In the genomic region with DNA sequence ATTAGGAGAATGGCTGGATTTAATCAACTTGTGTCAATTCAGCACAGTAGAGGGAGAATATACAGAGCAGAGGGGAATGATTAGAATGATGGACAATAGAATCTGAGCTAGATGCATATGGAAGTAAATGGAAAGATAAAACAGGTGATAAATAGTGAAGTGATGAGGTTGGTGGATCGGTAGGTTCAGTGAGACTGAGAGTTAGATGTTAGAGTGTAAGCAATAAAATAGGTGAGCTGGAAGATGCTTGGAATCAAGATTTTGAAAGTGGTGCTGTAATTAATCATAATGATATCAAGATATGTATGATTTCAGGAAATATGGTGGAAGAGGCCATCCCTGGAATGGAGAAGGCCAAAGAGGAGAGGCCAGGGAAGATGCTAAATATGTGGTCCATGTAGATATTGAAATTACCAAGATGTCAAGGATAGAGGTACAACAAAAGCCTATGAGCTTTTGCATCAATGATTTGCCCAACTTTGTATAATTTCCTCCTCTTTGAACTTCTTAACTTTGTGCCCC, we compare ENCODE assay signal across 16 cellular contexts. TPM values are rescaled to one million over a fixed set of nuclear protein-coding genes. Genes with fewer than 3 reads are reported as not detected.
A peak's percentile ranks its signal among the peaks of the same experiment; 100 is the strongest.
DNase-seq lines count a peak whose midpoint lies in the region; ATAC-seq, FAIRE-seq and TF ChIP-seq lines count a peak whose summit lies in the region.
"Had no signal": no experiment of that assay in that cellular context is flagged by ENCODE, and none has a peak within 500 bp of the region (broad histone marks: within the 10 kb centered on the region; RNA-seq: fewer than 3 reads in every experiment).

No MANE protein-coding gene starts in this region.

- peaks cover under 1 to 18% (median 9%) of the 10 kb centered on the region in 5 donors for H3K27me3 Mint-ChIP-seq in naive thymus-derived CD4-positive, alpha-beta T cell

- no peaks in the 10 kb centered on the region for H3K4me1 Mint-ChIP-seq in naive thymus-derived CD4-positive, alpha-beta T cell
- H3K4me1 Mint-ChIP-seq: CD4-positive, alpha-beta memory T cell had no signal

- POLR2A ChIA-PET in naive thymus-derived CD4-positive, alpha-beta T cell (lab: Charles Lee) = no interaction called here

- peaks cover 5% of the 10 kb centered on the region for H3K36me3 ChIP-seq in bronchial epithelial cell (ENCODE audit: control insufficient read depth, insufficient read depth, low read length)
- no peaks in the 10 kb centered on the region for H3K36me3 ChIP-seq in naive thymus-derived CD4-positive, alpha-beta T cell (ENCODE audit: control insufficient read depth in 2 of 3, insufficient read depth in 3 of 3, low read length in 3 of 3)
- H3K36me3 ChIP-seq: BE2C had no signal

- H3K27me3 ChIP-seq in bronchial epithelial cell (ENCODE audit: control insufficient read depth, insufficient read depth, low read length) = no peaks in the 10 kb centered on the region
- H3K27me3 ChIP-seq in naive thymus-derived CD4-positive, alpha-beta T cell (ENCODE audit: control insufficient read depth in 2 of 2, insufficient read depth in 2 of 2, low read length in 2 of 2) = no peaks in the 10 kb centered on the region
- H3K27me3 ChIP-seq: BE2C had no signal

- DNase-seq in EH (ENCODE audit: low read depth) (peak; percentile 2), bronchial epithelial cell (ENCODE audit: low read depth) (peak; percentile 61), fibroblast of peridontal ligament (ENCODE audit: extremely low read depth) (peak; percentile 9), mesenteric fat pad (ENCODE audit: low spot score) (no peak)
- DNase-seq in naive thymus-derived CD4-positive, alpha-beta T cell = no peak
- DNase-seq in activated CD4-positive, CD25-positive, alpha-beta regulatory T cell (lab: John Stamatoyannopoulos, UW) = no peak
- DNase-seq in activated effector memory CD4-positive, alpha-beta T cell treated with Interleukin-2 at 50 U/mL for 16 hours = no peak
- DNase-seq: BE2C; CD4-positive, alpha-beta memory T cell; DMS153; DMS79 treated with DMSO at 0.1 percent for 48 hours; GDM1; HCEC 1CT had no signal

- H3K4me3 ChIP-seq in bronchial epithelial cell (ENCODE audit: low read depth, low read length) = no peak overlapping the region
- no peak overlapping the region for H3K4me3 ChIP-seq in naive thymus-derived CD4-positive, alpha-beta T cell (ENCODE audit: low read length)

- intact Hi-C loops in naive thymus-derived CD4-positive, alpha-beta T cell (cut with micrococcal nuclease) = no loop called here

- no peaks in the 10 kb centered on the region for H3K4me1 ChIP-seq in naive thymus-derived CD4-positive, alpha-beta T cell (ENCODE audit: control insufficient read depth in 2 of 2, insufficient read depth in 2 of 2, low read length in 2 of 2)
- H3K4me1 ChIP-seq: BE2C had no signal

- no peak for FAIRE-seq in bronchial epithelial cell (lab: Jason Lieb, UNC)
- FAIRE-seq: A204.1 had no signal

- no peaks in the 10 kb centered on the region for H3K9me3 ChIP-seq in naive thymus-derived CD4-positive, alpha-beta T cell (ENCODE audit: control insufficient read depth in 2 of 3, low read length in 3 of 3)
- H3K9me3 ChIP-seq: BE2C had no signal

- peak; percentile 4 for ATAC-seq in naive thymus-derived CD4-positive, alpha-beta T cell

- H3K4me3 Mint-ChIP-seq in naive thymus-derived CD4-positive, alpha-beta T cell = no peak overlapping the region
- H3K4me3 Mint-ChIP-seq: CD4-positive, alpha-beta memory T cell had no signal

- TF ChIP-seq CTCF in bronchial epithelial cell (IDR thresholded peaks at IDR 0.05; ENCODE audit: insufficient read depth, low read length, severe bottlenecking) = no peak

- H3K9me3 Mint-ChIP-seq in naive thymus-derived CD4-positive, alpha-beta T cell = peaks cover 0 to 5% (median 0%) of the 10 kb centered on the region in 11 donors

- H3K36me3 Mint-ChIP-seq in naive thymus-derived CD4-positive, alpha-beta T cell = no peaks in the 10 kb centered on the region
- H3K36me3 Mint-ChIP-seq: CD4-positive, alpha-beta memory T cell had no signal

- no peak overlapping the region for H3K27ac Mint-ChIP-seq in naive thymus-derived CD4-positive, alpha-beta T cell
- H3K27ac Mint-ChIP-seq: CD4-positive, alpha-beta memory T cell had no signal

- no peak overlapping the region for H3K27ac ChIP-seq in naive thymus-derived CD4-positive, alpha-beta T cell (ENCODE audit: low read depth, low read length)
- H3K27ac ChIP-seq: C4-2B, HL-60 had no signal

- CTCF ChIA-PET in naive thymus-derived CD4-positive, alpha-beta T cell (lab: Charles Lee) = no interaction called here

RNA-seq across cellular contexts. Expression of a gene that starts 9.2 kb away (rescaled TPM):
- total RNA-seq in bronchial epithelial cell (13.6 and 22.1 TPM in 2 replicates), mesenteric fat pad (35.0 TPM)
- total RNA-seq in naive thymus-derived CD4-positive, alpha-beta T cell = 10 to 100 TPM in 2 of 5 experiments, under 1 TPM in 1, not detected in 2; 0.17 to 73.8 (median 21.8) TPM
- not detected for polyA plus RNA-seq in naive thymus-derived CD4-positive, alpha-beta T cell
- total RNA-seq: CD4-positive, alpha-beta memory T cell had no signal
- polyA plus RNA-seq: CD4-positive, alpha-beta memory T cell had no signal

Comparison
In these comparisons a context has a peak if more than half of its experiments do, and no peak if none do; other contexts are left out.
1. DNase-seq: peak in EH (single experiment), bronchial epithelial cell (single experiment) and fibroblast of peridontal ligament (single experiment); none in naive thymus-derived CD4-positive, alpha-beta T cell (0 of 9), mesenteric fat pad (single experiment), activated CD4-positive, CD25-positive, alpha-beta regulatory T cell (0 of 4) and activated effector memory CD4-positive, alpha-beta T cell treated with Interleukin-2 at 50 U/mL for 16 hours (single experiment).